ENCODE assay signal across 24 cellular contexts in genomic region chr17:81849457-81849856, GRCh38. TPM values are rescaled to one million over a fixed set of nuclear protein-coding genes. Genes with fewer than 3 reads are reported as not detected.
DNase-seq lines count a peak whose midpoint lies in the region; ATAC-seq, FAIRE-seq and TF ChIP-seq lines count a peak whose summit lies in the region.
"Had no signal": no experiment of that assay in that cellular context is flagged by ENCODE, and none has a peak within 500 bp of the region (broad histone marks: within the 10 kb centered on the region; RNA-seq: fewer than 3 reads in every experiment).

No MANE protein-coding gene starts in this region.

- no peak overlapping the region for H2AK5ac ChIP-seq in mesenchymal stem cell (ENCODE audit: low read length, severe bottlenecking)

- TF ChIP-seq EP300 in GM12878 (IDR thresholded peaks at IDR 0.05; ENCODE audit: borderline replicate concordance in 1 of 2, control insufficient read depth in 1 of 2, low read depth in 2 of 2, low read length in 2 of 2) = no peak

- H3K79me1 ChIP-seq in mesenchymal stem cell (replicated peaks; ENCODE audit: low read length, poor library complexity, severe bottlenecking) = peaks cover 37% of the 10 kb centered on the region

- H3K27ac ChIP-seq in GM12878 (ENCODE audit: control insufficient read depth, insufficient read depth) (no peak overlapping the region), mesenchymal stem cell (ENCODE audit: low read length, poor library complexity, severe bottlenecking) (no peak overlapping the region)
- H3K27ac ChIP-seq: A549; BLaER1 treated with 17β-estradiol and CSF1 and Interleukin-3, amounts not matched to agents 10 nM and 100 nM had no signal

- H4K8ac ChIP-seq in mesenchymal stem cell (ENCODE audit: low read length) = no peak overlapping the region

- RAD21 ChIA-PET in GM12878 (lab: Charles Lee; ENCODE audit: unreplicated experiment) = no interaction called here

- TF ChIP-seq POLR2A in GM12891 (IDR thresholded peaks at IDR 0.05; ENCODE audit: low read depth, low read length) (0 out of 2 replicates have a peak, but pooled peaks have one; percentile 27), GM12878 (IDR thresholded peaks at IDR 0.05; ENCODE audit: low read depth, low read length) (peak; percentile 30; the same call in 1 of the 2 replicates)

- no peaks in the 10 kb centered on the region for H3K4me1 ChIP-seq in GM12878 (ENCODE audit: control insufficient read depth, insufficient read depth, low read length)
- peaks cover under 1% of the 10 kb centered on the region for H3K4me1 ChIP-seq in mesenchymal stem cell (ENCODE audit: control insufficient read depth, insufficient read depth, low read depth, low read length)
- H3K4me1 ChIP-seq: A549, BE2C had no signal

- H3K36me3 ChIP-seq in GM12878 (ENCODE audit: control insufficient read depth in 2 of 2, insufficient read depth in 2 of 2, low read length in 1 of 2) (peaks cover 43 to 46% of the 10 kb centered on the region in 2 experiments), mesenchymal stem cell (ENCODE audit: control insufficient read depth in 1 of 2, insufficient read depth in 2 of 2, low read depth in 1 of 2, low read length in 2 of 2) (peaks cover 77 to 82% of the 10 kb centered on the region in 2 experiments)

- no TSS peak for BruUV-seq in GM12878 (replicated peaks; lab: Mats Ljungman, UMichigan)

- intact Hi-C loops in GM12878 (cut with micrococcal nuclease; ENCODE audit: unreplicated experiment) = no loop called here

- H2BK5ac ChIP-seq in mesenchymal stem cell (ENCODE audit: low read depth, low read length, poor library complexity, severe bottlenecking) = no peak overlapping the region

- H3K9me3 ChIP-seq in GM12878 (replicated peaks; ENCODE audit: control insufficient read depth, insufficient read depth, low read length) (no peaks in the 10 kb centered on the region), mesenchymal stem cell (ENCODE audit: control insufficient read depth, low read length) (no peaks in the 10 kb centered on the region)
- H3K9me3 ChIP-seq: A549; BE2C; BLaER1 treated with 17β-estradiol and CSF1 and Interleukin-3, amounts not matched to agents 10 nM and 100 nM had no signal

- TF ChIP-seq RAD21 in GM12878 (IDR thresholded peaks at IDR 0.05; ENCODE audit: insufficient read depth, low read depth, low read length) = no peak

- ATAC-seq in GM12878 (no peak), GM19467 (IDR thresholded peaks at IDR 0.05; ENCODE audit: unreplicated experiment) (no peak)
- ATAC-seq: A549, GM23338, HCT116 had no signal

- in situ Hi-C loops in GM12878 (cut with MboI) = no loop called here

- H3K4ac ChIP-seq in mesenchymal stem cell (ENCODE audit: low read depth in 1 of 2, low read length in 2 of 2) = no peak overlapping the region

- FAIRE-seq in GM12891 (lab: Jason Lieb, UNC) = no peak
- FAIRE-seq in GM12878 (lab: Jason Lieb, UNC) = no peak
- FAIRE-seq: A549, D721Med, GM12892, GM19239 had no signal

- no peaks in the 10 kb centered on the region for H4K20me1 ChIP-seq in GM12878 (ENCODE audit: control insufficient read depth, insufficient read depth)

- CTCF ChIA-PET in GM12878 (lab: Yijun Ruan, JAX) = interaction anchor here (1.8 kb wide), 1 partner anchor 169 kb away, joined by 3 read pairs; no protein-coding TSS in a partner anchor

- no peak overlapping the region for H2BK12ac ChIP-seq in mesenchymal stem cell (ENCODE audit: low read length in 2 of 2)

- no peak overlapping the region for H3K23ac ChIP-seq in mesenchymal stem cell (ENCODE audit: low read length in 2 of 2)

- H3K4me2 ChIP-seq in GM12878 (ENCODE audit: control insufficient read depth, insufficient read depth) (no peak overlapping the region), mesenchymal stem cell (ENCODE audit: low read length, poor library complexity, severe bottlenecking) (no peak overlapping the region)
- H3K4me2 ChIP-seq: A549; BLaER1 treated with 17β-estradiol and CSF1 and Interleukin-3, amounts not matched to agents 10 nM and 100 nM; GM23338 had no signal

- H4K91ac ChIP-seq in mesenchymal stem cell (ENCODE audit: low read length) = no peak overlapping the region

- DNase-seq in GM12891 (ENCODE audit: insufficient read length, low spot score) = no peak
- DNase-seq in GM12878 (ENCODE audit: low read depth, low spot score) = no peak
- no peak for DNase-seq in mesenchymal stem cell
- DNase-seq: 8988T; ACHN; AML-193; BE2C; CD4-positive, alpha-beta T cell; CD8-positive, alpha-beta memory T cell; DMS 273 treated with DMSO at 0.1 percent for 48 hours; DMS79; EL; GDM1; H9 had no signal

- H3K4me3 ChIP-seq in GM12878 (no peak overlapping the region), mesenchymal stem cell (ENCODE audit: insufficient read depth in 1 of 2, low read depth in 1 of 2, low read length in 2 of 2) (no peak overlapping the region)
- H3K4me3 ChIP-seq: A549; BLaER1 treated with 17β-estradiol and CSF1 and Interleukin-3, amounts not matched to agents 10 nM and 100 nM; GM23338 had no signal

- SMC1A ChIA-PET in GM12878 (lab: Charles Lee; ENCODE audit: uncharacterized antibody, unreplicated experiment) = no interaction called here

- no peak for TF ChIP-seq CTCF in GM12878 (IDR thresholded peaks at IDR 0.05 in 2 of 3, conservative IDR thresholded peaks at IDR 0.05 in 1 of 3; ENCODE audit: control insufficient read depth in 2 of 3, extremely low read depth in 1 of 3, insufficient read depth in 1 of 3, low read depth in 3 of 3, low read length in 3 of 3)

- no peaks in the 10 kb centered on the region; the same call in 1 of the 2 replicates for H3K79me2 ChIP-seq in GM12878 (ENCODE audit: control insufficient read depth, insufficient read depth, low read length)

- H3K27me3 ChIP-seq in GM12878 (replicated peaks in 1 of 2; ENCODE audit: control insufficient read depth in 2 of 2, insufficient read depth in 2 of 2, low read length in 1 of 2) = no peaks in the 10 kb centered on the region
- no peaks in the 10 kb centered on the region for H3K27me3 ChIP-seq in mesenchymal stem cell (ENCODE audit: control insufficient read depth in 1 of 2, insufficient read depth in 1 of 2, low read length in 2 of 2)
- H3K27me3 ChIP-seq: BE2C; BLaER1 treated with 17β-estradiol and CSF1 and Interleukin-3, amounts not matched to agents 10 nM and 100 nM had no signal

- H3K14ac ChIP-seq in mesenchymal stem cell (ENCODE audit: low read length in 2 of 2) = no peak overlapping the region

- 97% methylated on average over 12 of the region's 12 CpGs for WGBS in GM12878 (ENCODE audit: insufficient coverage, insufficient replicate concordance, low lambda C conversion rate, missing lambda C conversion rate)
- 97% methylated on average over 7 of the region's 12 CpGs for WGBS in mesenchymal stem cell

- no peak overlapping the region for H3K18ac ChIP-seq in mesenchymal stem cell (ENCODE audit: low read depth in 1 of 2, low read length in 2 of 2)

- H2AFZ ChIP-seq in GM12878 (ENCODE audit: control insufficient read depth, low read depth, low read length) (no peak overlapping the region), mesenchymal stem cell (ENCODE audit: low read depth, low read length) (no peak overlapping the region)
- H2AFZ ChIP-seq: GM23338 had no signal

- no peak overlapping the region for H2BK15ac ChIP-seq in mesenchymal stem cell (ENCODE audit: low read depth, poor library complexity, severe bottlenecking)

- no peak overlapping the region for H2BK120ac ChIP-seq in mesenchymal stem cell (ENCODE audit: low read depth, low read length)

- POLR2A ChIA-PET in GM12878 (lab: Charles Lee) = no interaction called here

- no peak overlapping the region for H3K9ac ChIP-seq in GM12878 (ENCODE audit: control insufficient read depth, insufficient read depth, low read length)
- H3K9ac ChIP-seq in mesenchymal stem cell (ENCODE audit: low read length) = no peak overlapping the region
- H3K9ac ChIP-seq: BLaER1 treated with 17β-estradiol and CSF1 and Interleukin-3, amounts not matched to agents 10 nM and 100 nM had no signal

RNA-seq across cellular contexts. Expression of gene P4HB, which starts 10.9 kb away (rescaled TPM):
- 414 TPM for polyA plus RNA-seq in GM12891 (2012; ENCODE audit: low read depth, missing spikeins)
- polyA plus RNA-seq in PFSK-1 (2012; ENCODE audit: insufficient read length, low read depth) = 1,753 TPM
- total RNA-seq in GM12878 (2013; cell fraction: nucleolus; rRNA removed) = 377 and 380 TPM in 2 replicates
- total RNA-seq in GM12878 (2014; rRNA removed) = 378 and 467 TPM in 2 replicates
- total RNA-seq in GM12878 (2014; rRNA removed; fragmentation: Illumina TruSeq; extraction: Trizol) = 247 and 285 TPM in 2 replicates
- 378 and 437 TPM in 2 replicates for total RNA-seq in GM12878 (2021)
- polyA plus RNA-seq in GM12878 (2011; ENCODE audit: low read depth) = 409 TPM
- 44.1 and 49.9 TPM in 2 replicates for polyA plus RNA-seq in GM12878 (2011; rRNA removed)
- polyA plus RNA-seq in GM12878 (2011; cell fraction: cytosol; rRNA removed) = 37.3 and 56.7 TPM in 2 replicates
- polyA plus RNA-seq in GM12878 (2011; cell fraction: nucleus; rRNA removed) = 82.9 and 101 TPM in 2 replicates
- polyA plus RNA-seq in GM12878 (2012) = 697 and 937 TPM in 2 replicates
- 458 and 725 TPM in 2 replicates for polyA plus RNA-seq in GM12878 (2014; fragmentation: Illumina TruSeq; extraction: Trizol)
- polyA plus RNA-seq in GM12878 (2014; fragmentation: Nextera tagmentation; extraction: Ambion mirVana) = 10 to 100 TPM in 1 of 2 experiments, 1 to 10 TPM in 1; 4.7 to 18.3 TPM
- 128 and 182 TPM in 2 replicates for polyA plus RNA-seq in GM12878 (2014; rRNA removed)
- polyA plus RNA-seq in GM12878 (2016; fragmentation: Nextera tagmentation; extraction: Ambion mirVana) = 100 to 1,000 TPM; 543 to 549 TPM
- polyA minus RNA-seq in GM12878 (2011; rRNA and poly(A)+ RNA removed) = 38.8 and 46.2 TPM in 2 replicates
- 65.3 and 66.3 TPM in 2 replicates for polyA minus RNA-seq in GM12878 (2011; cell fraction: cytosol; rRNA and poly(A)+ RNA removed)
- 59.7 and 74.5 TPM in 2 replicates for polyA minus RNA-seq in GM12878 (2011; cell fraction: nucleus; rRNA and poly(A)+ RNA removed)
- 1,896 TPM for polyA plus RNA-seq in mesenchymal stem cell (2013, experiment 1 of 2)
- 1,944 TPM for polyA plus RNA-seq in mesenchymal stem cell (2013, experiment 2 of 2)

RNA-seq across cellular contexts. Expression of gene PPP1R27, which starts 14.6 kb away (rescaled TPM):
- polyA plus RNA-seq in GM12891 (2012; ENCODE audit: low read depth, missing spikeins) = 2.4 TPM
- polyA plus RNA-seq in PFSK-1 (2012; ENCODE audit: insufficient read length, low read depth) = not detected
- total RNA-seq in GM12878 (2013; cell fraction: nucleolus; rRNA removed) = not detected in 2 replicates
- total RNA-seq in GM12878 (2014; rRNA removed) (0.17 and 2.0 TPM in 2 replicates), GM12878 (2014; rRNA removed; fragmentation: Illumina TruSeq; extraction: Trizol) (0.14 and 0.31 TPM in 2 replicates), GM12878 (2021) (0.49 and 0.53 TPM in 2 replicates)
- not detected for polyA plus RNA-seq in GM12878 (2011; ENCODE audit: low read depth)
- polyA plus RNA-seq in GM12878 (2011; rRNA removed) (not detected in 2 replicates), GM12878 (2014; fragmentation: Illumina TruSeq; extraction: Trizol) (0.28 TPM in 1 of 2 replicates, not detected in the other), GM12878 (2014; fragmentation: Nextera tagmentation; extraction: Ambion mirVana) (not detected), GM12878 (2014; rRNA removed) (0.59 and 0.61 TPM in 2 replicates), GM12878 (2016; fragmentation: Nextera tagmentation; extraction: Ambion mirVana) (1 to 10 TPM in 1 of 2 experiments, under 1 TPM in 1; 0.70 to 1.6 TPM)
- 0.12 TPM in 1 of 2 replicates, not detected in the other for polyA plus RNA-seq in GM12878 (2011; cell fraction: cytosol; rRNA removed)
- polyA plus RNA-seq in GM12878 (2011; cell fraction: nucleus; rRNA removed) = not detected in 2 replicates
- polyA plus RNA-seq in GM12878 (2012) = 1.2 and 1.7 TPM in 2 replicates
- polyA minus RNA-seq in GM12878 (2011; rRNA and poly(A)+ RNA removed) = not detected in 2 replicates
- not detected in 2 replicates for polyA minus RNA-seq in GM12878 (2011; cell fraction: cytosol; rRNA and poly(A)+ RNA removed)
- not detected in 2 replicates for polyA minus RNA-seq in GM12878 (2011; cell fraction: nucleus; rRNA and poly(A)+ RNA removed)
- polyA plus RNA-seq in mesenchymal stem cell (2013, experiment 1 of 2) = 0.11 TPM
- 0.12 TPM for polyA plus RNA-seq in mesenchymal stem cell (2013, experiment 2 of 2)
- total RNA-seq: CD4-positive, alpha-beta T cell; CD8-positive, alpha-beta memory T cell; GM23338; H4 had no signal
- polyA plus RNA-seq: CD8-positive, alpha-beta memory T cell had no signal

RNA-seq across cellular contexts. Expression of gene MCRIP1, which starts 16.4 kb away (rescaled TPM):
- 42.9 TPM for polyA plus RNA-seq in GM12891 (2012; ENCODE audit: low read depth, missing spikeins)
- polyA plus RNA-seq in PFSK-1 (2012; ENCODE audit: insufficient read length, low read depth) = 161 TPM
- 11.0 and 15.2 TPM in 2 replicates for total RNA-seq in GM12878 (2013; cell fraction: nucleolus; rRNA removed)
- total RNA-seq in GM12878 (2014; rRNA removed) (33.8 and 39.7 TPM in 2 replicates), GM12878 (2014; rRNA removed; fragmentation: Illumina TruSeq; extraction: Trizol) (12.1 and 15.6 TPM in 2 replicates), GM12878 (2021) (39.9 and 40.3 TPM in 2 replicates)
- polyA plus RNA-seq in GM12878 (2011; ENCODE audit: low read depth) = 7.6 TPM
- polyA plus RNA-seq in GM12878 (2011; rRNA removed) (11.6 and 21.9 TPM in 2 replicates), GM12878 (2014; fragmentation: Illumina TruSeq; extraction: Trizol) (0.81 and 5.7 TPM in 2 replicates), GM12878 (2014; fragmentation: Nextera tagmentation; extraction: Ambion mirVana) (1 to 10 TPM in 1 of 2 experiments, under 1 TPM in 1; 0.31 to 3.8 TPM), GM12878 (2014; rRNA removed) (41.8 and 42.7 TPM in 2 replicates), GM12878 (2016; fragmentation: Nextera tagmentation; extraction: Ambion mirVana) (10 to 100 TPM; 44.1 to 54.4 TPM)
- polyA plus RNA-seq in GM12878 (2011; cell fraction: cytosol; rRNA removed) = 43.2 and 72.1 TPM in 2 replicates
- polyA plus RNA-seq in GM12878 (2011; cell fraction: nucleus; rRNA removed) = 49.4 and 61.7 TPM in 2 replicates
- polyA plus RNA-seq in GM12878 (2012) = 28.3 and 30.2 TPM in 2 replicates
- polyA minus RNA-seq in GM12878 (2011; rRNA and poly(A)+ RNA removed) = 4.6 and 14.3 TPM in 2 replicates
- polyA minus RNA-seq in GM12878 (2011; cell fraction: cytosol; rRNA and poly(A)+ RNA removed) = 13.2 and 14.6 TPM in 2 replicates
- polyA minus RNA-seq in GM12878 (2011; cell fraction: nucleus; rRNA and poly(A)+ RNA removed) = 4.5 and 6.7 TPM in 2 replicates
- 134 TPM for polyA plus RNA-seq in mesenchymal stem cell (2013, experiment 1 of 2)
- 132 TPM for polyA plus RNA-seq in mesenchymal stem cell (2013, experiment 2 of 2)

RNA-seq across cellular contexts. Expression of gene ARHGDIA, which starts 21.7 kb away (rescaled TPM):
- 203 TPM for polyA plus RNA-seq in GM12891 (2012; ENCODE audit: low read depth, missing spikeins)
- 1,120 TPM for polyA plus RNA-seq in PFSK-1 (2012; ENCODE audit: insufficient read length, low read depth)
- total RNA-seq in GM12878 (2013; cell fraction: nucleolus; rRNA removed) = 115 and 120 TPM in 2 replicates
- 139 and 180 TPM in 2 replicates for total RNA-seq in GM12878 (2014; rRNA removed)
- 124 and 125 TPM in 2 replicates for total RNA-seq in GM12878 (2014; rRNA removed; fragmentation: Illumina TruSeq; extraction: Trizol)
- total RNA-seq in GM12878 (2021) = 538 and 552 TPM in 2 replicates
- 219 TPM for polyA plus RNA-seq in GM12878 (2011; ENCODE audit: low read depth)
- 18.6 and 39.5 TPM in 2 replicates for polyA plus RNA-seq in GM12878 (2011; rRNA removed)
- polyA plus RNA-seq in GM12878 (2011; cell fraction: cytosol; rRNA removed) = 75.8 and 96.8 TPM in 2 replicates
- polyA plus RNA-seq in GM12878 (2011; cell fraction: nucleus; rRNA removed) = 178 and 263 TPM in 2 replicates
- 247 and 301 TPM in 2 replicates for polyA plus RNA-seq in GM12878 (2012)
- polyA plus RNA-seq in GM12878 (2014; fragmentation: Illumina TruSeq; extraction: Trizol) = 24.3 and 159 TPM in 2 replicates
- 10 to 100 TPM; 17.9 to 47.8 TPM for polyA plus RNA-seq in GM12878 (2014; fragmentation: Nextera tagmentation; extraction: Ambion mirVana)
- polyA plus RNA-seq in GM12878 (2014; rRNA removed) = 184 and 246 TPM in 2 replicates
- 100 to 1,000 TPM; 336 to 349 TPM for polyA plus RNA-seq in GM12878 (2016; fragmentation: Nextera tagmentation; extraction: Ambion mirVana)
- 18.3 and 38.9 TPM in 2 replicates for polyA minus RNA-seq in GM12878 (2011; rRNA and poly(A)+ RNA removed)
- polyA minus RNA-seq in GM12878 (2011; cell fraction: cytosol; rRNA and poly(A)+ RNA removed) = 59.9 and 91.7 TPM in 2 replicates
- 72.5 and 108 TPM in 2 replicates for polyA minus RNA-seq in GM12878 (2011; cell fraction: nucleus; rRNA and poly(A)+ RNA removed)
- 494 TPM for polyA plus RNA-seq in mesenchymal stem cell (2013, experiment 1 of 2)
- polyA plus RNA-seq in mesenchymal stem cell (2013, experiment 2 of 2) = 496 TPM

RNA-seq across cellular contexts. Expression of gene ALYREF, which starts 41.9 kb away (rescaled TPM):
- 112 TPM for polyA plus RNA-seq in GM12891 (2012; ENCODE audit: low read depth, missing spikeins)
- polyA plus RNA-seq in PFSK-1 (2012; ENCODE audit: insufficient read length, low read depth) = 217 TPM
- total RNA-seq in GM12878 (2013; cell fraction: nucleolus; rRNA removed) = 21.8 and 38.6 TPM in 2 replicates
- total RNA-seq in GM12878 (2014; rRNA removed) (253 and 263 TPM in 2 replicates), GM12878 (2014; rRNA removed; fragmentation: Illumina TruSeq; extraction: Trizol) (140 and 158 TPM in 2 replicates), GM12878 (2021) (238 and 240 TPM in 2 replicates)
- 58.1 TPM for polyA plus RNA-seq in GM12878 (2011; ENCODE audit: low read depth)
- polyA plus RNA-seq in GM12878 (2011; rRNA removed) (61.5 and 103 TPM in 2 replicates), GM12878 (2014; fragmentation: Illumina TruSeq; extraction: Trizol) (29.4 and 105 TPM in 2 replicates), GM12878 (2014; fragmentation: Nextera tagmentation; extraction: Ambion mirVana) (10 to 100 TPM in 1 of 2 experiments, 1 to 10 TPM in 1; 2.4 to 11.4 TPM), GM12878 (2014; rRNA removed) (208 and 229 TPM in 2 replicates), GM12878 (2016; fragmentation: Nextera tagmentation; extraction: Ambion mirVana) (10 to 100 TPM in 1 of 2 experiments, 1 to 10 TPM in 1; 9.8 to 17.7 TPM)
- polyA plus RNA-seq in GM12878 (2011; cell fraction: cytosol; rRNA removed) = 120 and 169 TPM in 2 replicates
- polyA plus RNA-seq in GM12878 (2011; cell fraction: nucleus; rRNA removed) = 85.8 and 146 TPM in 2 replicates
- polyA plus RNA-seq in GM12878 (2012) = 79.2 and 87.4 TPM in 2 replicates
- 100 and 120 TPM in 2 replicates for polyA minus RNA-seq in GM12878 (2011; rRNA and poly(A)+ RNA removed)
- polyA minus RNA-seq in GM12878 (2011; cell fraction: cytosol; rRNA and poly(A)+ RNA removed) = 57.5 and 67.0 TPM in 2 replicates
- 28.9 and 51.9 TPM in 2 replicates for polyA minus RNA-seq in GM12878 (2011; cell fraction: nucleus; rRNA and poly(A)+ RNA removed)
- polyA plus RNA-seq in mesenchymal stem cell (2013, experiment 1 of 2) = 44.0 TPM
- 42.6 TPM for polyA plus RNA-seq in mesenchymal stem cell (2013, experiment 2 of 2)
